ENCODE assay signal across 19 cellular contexts in the genomic region with DNA sequence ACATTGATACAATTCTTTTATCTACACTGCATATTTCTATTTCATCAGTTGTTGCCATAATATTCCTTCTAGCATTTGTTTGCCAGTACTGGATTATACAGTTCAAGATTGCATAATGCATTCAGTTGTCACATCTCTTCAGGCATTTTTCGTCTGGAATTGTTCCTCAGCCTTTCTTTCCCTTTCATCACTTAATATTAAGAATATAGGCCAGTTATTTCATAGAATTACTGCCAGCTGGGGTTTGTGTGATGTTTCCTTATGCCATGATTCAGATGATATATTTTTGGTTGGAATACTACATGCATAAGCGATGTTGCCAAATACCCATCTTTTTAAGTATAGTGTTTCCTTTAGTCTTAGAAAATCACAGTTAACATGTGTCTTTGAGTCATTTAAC. TPM values are rescaled to one million over a fixed set of nuclear protein-coding genes. Genes with fewer than 3 reads are reported as not detected.
A peak's percentile ranks its signal among the peaks of the same experiment; 100 is the strongest.
DNase-seq lines count a peak whose midpoint lies in the region; ATAC-seq and TF ChIP-seq lines count a peak whose summit lies in the region.
"Had no signal": no experiment of that assay in that cellular context is flagged by ENCODE, and none has a peak within 500 bp of the region (broad histone marks: within the 10 kb centered on the region; RNA-seq: fewer than 3 reads in every experiment).

No MANE protein-coding gene starts in this region.

- peak overlapping the region; percentile 56 for H3K4me2 ChIP-seq in GM23248 (ENCODE audit: unreplicated experiment)
- H3K4me2 ChIP-seq: GM23338, KMS-11 had no signal

- H3K27me3 ChIP-seq in GM23248 (replicated peaks; ENCODE audit: insufficient read depth) (no peaks in the 10 kb centered on the region), subcutaneous abdominal adipose tissue (ENCODE audit: control insufficient read depth in 5 of 5, insufficient read depth in 4 of 5, low read length in 5 of 5) (no peaks in the 10 kb centered on the region)
- H3K27me3 ChIP-seq: MG63 had no signal

- H3K27me3 Mint-ChIP-seq in chondrocyte (ENCODE audit: low read depth), result no peaks in the 10 kb centered on the region
- no peaks in the 10 kb centered on the region for H3K27me3 Mint-ChIP-seq in stimulated activated naive CD8-positive, alpha-beta T cell treated with anti-CD3 and anti-CD28 coated beads, Interleukin-15, amount 100 ng/mL, for 72 hours
- H3K27me3 Mint-ChIP-seq: CD4-positive, CD25-positive, alpha-beta regulatory T cell had no signal

- peaks cover 24% of the 10 kb centered on the region for H3K36me3 Mint-ChIP-seq in chondrocyte (ENCODE audit: low read depth)

- H2AFZ ChIP-seq in GM23248, result no peak overlapping the region
- H2AFZ ChIP-seq: GM23338 had no signal

- peak overlapping the region; percentile 63 for H3K27ac Mint-ChIP-seq in chondrocyte (ENCODE audit: unreplicated experiment)
- H3K27ac Mint-ChIP-seq in stimulated activated naive CD8-positive, alpha-beta T cell treated with anti-CD3 and anti-CD28 coated beads, Interleukin-15, amount 100 ng/mL, for 72 hours, result no peak overlapping the region
- H3K27ac Mint-ChIP-seq: CD4-positive, CD25-positive, alpha-beta regulatory T cell; GM23338 had no signal

- peaks cover 29% of the 10 kb centered on the region for H3K79me2 ChIP-seq in GM23248 (ENCODE audit: insufficient read depth)

- H3K27ac ChIP-seq in GM23248 (peak overlapping the region; percentile 60), subcutaneous abdominal adipose tissue (ENCODE audit: low read depth, low read length) (peak overlapping the region; percentile 73)
- H3K27ac ChIP-seq: KMS-11 had no signal

- 38 to 41% methylated on average over 2 of the region's 2 CpGs for WGBS in GM23248 (ENCODE audit: low coverage in 1 of 2, low lambda C conversion rate in 2 of 2, missing lambda C conversion rate in 2 of 2), 2 experiments

- H3K4me3 ChIP-seq in GM23248, result no peak overlapping the region; the same call in 1 of the 2 replicates
- no peak overlapping the region for H3K4me3 ChIP-seq in fibroblast of villous mesenchyme (ENCODE audit: low read depth, low read length)
- H3K4me3 ChIP-seq in subcutaneous abdominal adipose tissue (ENCODE audit: low read depth in 1 of 5, low read length in 5 of 5), result no peak overlapping the region
- H3K4me3 ChIP-seq: GM23338, MG63 had no signal

- H3K36me3 ChIP-seq in GM23248 (ENCODE audit: low read depth), result peaks cover 45% of the 10 kb centered on the region
- H3K36me3 ChIP-seq in subcutaneous abdominal adipose tissue (ENCODE audit: control insufficient read depth in 5 of 5, insufficient read depth in 5 of 5, low read length in 5 of 5), result peaks cover 28 to 47% (median 34%) of the 10 kb centered on the region in 5 donors

- H3K4me1 ChIP-seq in GM23248 (ENCODE audit: insufficient read depth) (peaks cover 25% of the 10 kb centered on the region), subcutaneous abdominal adipose tissue (ENCODE audit: control insufficient read depth in 5 of 5, insufficient read depth in 5 of 5, low read length in 5 of 5) (peaks cover 0 to 18% (median 2%) of the 10 kb centered on the region in 5 donors)

- H3K9me2 ChIP-seq in GM23248 (ENCODE audit: insufficient read depth), result no peaks in the 10 kb centered on the region

- H3K4me3 Mint-ChIP-seq in chondrocyte (ENCODE audit: unreplicated experiment), result no peak overlapping the region
- no peak overlapping the region for H3K4me3 Mint-ChIP-seq in stimulated activated naive CD8-positive, alpha-beta T cell treated with anti-CD3 and anti-CD28 coated beads, Interleukin-15, amount 100 ng/mL, for 72 hours
- H3K4me3 Mint-ChIP-seq: CD4-positive, CD25-positive, alpha-beta regulatory T cell; GM23338 had no signal

- H3K4me1 Mint-ChIP-seq in chondrocyte (ENCODE audit: low read depth), result peaks cover 6% of the 10 kb centered on the region
- H3K4me1 Mint-ChIP-seq in stimulated activated naive CD8-positive, alpha-beta T cell treated with anti-CD3 and anti-CD28 coated beads, Interleukin-15, amount 100 ng/mL, for 72 hours, result peaks cover 18% of the 10 kb centered on the region
- H3K4me1 Mint-ChIP-seq: GM23338 had no signal

- ATAC-seq in stimulated activated naive CD8-positive, alpha-beta T cell treated with anti-CD3 and anti-CD28 coated beads, Interleukin-15, amount 100 ng/mL, for 72 hours, result no peak
- ATAC-seq: GM23338, SK-N-SH treated with all-trans-retinoic acid at 6 μM for 48 hours had no signal

- H3K9me3 Mint-ChIP-seq in chondrocyte (ENCODE audit: low read depth), result no peaks in the 10 kb centered on the region
- H3K9me3 Mint-ChIP-seq in stimulated activated naive CD8-positive, alpha-beta T cell treated with anti-CD3 and anti-CD28 coated beads, Interleukin-15, amount 100 ng/mL, for 72 hours, result no peaks in the 10 kb centered on the region
- H3K9me3 Mint-ChIP-seq: CD4-positive, CD25-positive, alpha-beta regulatory T cell; GM23338 had no signal

- no peak for TF ChIP-seq CTCF in chondrocyte (IDR thresholded peaks at IDR 0.05)
- no peak for TF ChIP-seq CTCF in fibroblast of villous mesenchyme (IDR thresholded peaks at IDR 0.05; ENCODE audit: insufficient read depth, low read depth, low read length)

- in situ Hi-C loops in GM23248 (cut with MboI), result loop anchor here (5.0 kb wide), 1 partner anchor 83 kb away; no protein-coding TSS in a partner anchor

- H3K9ac ChIP-seq in GM23248, result peak overlapping the region; percentile 9; the same call in 1 of the 2 replicates
- H3K9ac ChIP-seq in subcutaneous abdominal adipose tissue (ENCODE audit: low read length in 5 of 5), result no peak overlapping the region
- H3K9ac ChIP-seq: KMS-11 had no signal

- H4K20me1 ChIP-seq in GM23248 (ENCODE audit: insufficient read depth), result no peaks in the 10 kb centered on the region

- DNase-seq in GM23248 (peak; percentile 81), chondrocyte (ENCODE audit: low spot score) (no peak), fibroblast of villous mesenchyme (ENCODE audit: low read depth) (peak; percentile 39), A172 (ENCODE audit: low spot score) (no peak)
- DNase-seq in stimulated activated naive CD8-positive, alpha-beta T cell treated with anti-CD3 and anti-CD28 coated beads, Interleukin-15, amount 100 ng/mL, for 72 hours, result no peak
- DNase-seq in stimulated activated naive CD4-positive, alpha-beta T cell (lab: John Stamatoyannopoulos, UW), result no peak
- DNase-seq in activated T-cell treated with anti-CD3 and anti-CD28 coated beads, Interleukin-2, amount 50 U/mL, for 48 hours, result no peak
- DNase-seq: Calu3; CD4-positive, CD25-positive, alpha-beta regulatory T cell; DMS79; MG63; NCI-H1092 treated with DMSO at 0.1 percent for 48 hours; NCI-H187; NCI-H82; SHP77 had no signal

- H3F3A ChIP-seq in GM23248 (ENCODE audit: insufficient read depth), result peaks cover 20% of the 10 kb centered on the region

- H3K9me3 ChIP-seq in GM23248 (ENCODE audit: low read depth) (no peaks in the 10 kb centered on the region), subcutaneous abdominal adipose tissue (ENCODE audit: control insufficient read depth in 5 of 5, low read length in 5 of 5) (no peaks in the 10 kb centered on the region)
- H3K9me3 ChIP-seq: MG63 had no signal

RNA-seq across cellular contexts. Expression of a gene that starts 20.8 kb away (rescaled TPM):
- total RNA-seq in GM23248 (2014; rRNA removed; shearing (Covaris generic)), result 56.5 and 58.3 TPM in 2 replicates
- polyA plus RNA-seq in GM23248 (2016; fragmentation: Nextera tagmentation; extraction: Ambion mirVana), result 53.9 and 54.0 TPM in 2 replicates
- total RNA-seq in chondrocyte, result 40.0 to 43.3 TPM (median 43.2 TPM) in 3 replicates
- 42.5 and 74.7 TPM in 2 replicates for total RNA-seq in fibroblast of villous mesenchyme
- 101 and 127 TPM in 2 replicates for total RNA-seq in A172 (2014; rRNA removed; shearing (Covaris generic))

RNA-seq across cellular contexts. Expression of a gene that starts 53.4 kb away (rescaled TPM):
- total RNA-seq in GM23248 (2014; rRNA removed; shearing (Covaris generic)), result 68.2 and 77.8 TPM in 2 replicates
- 24.1 and 24.7 TPM in 2 replicates for polyA plus RNA-seq in GM23248 (2016; fragmentation: Nextera tagmentation; extraction: Ambion mirVana)
- total RNA-seq in chondrocyte (52.9 to 58.5 TPM (median 55.8 TPM) in 3 replicates), fibroblast of villous mesenchyme (61.8 and 84.6 TPM in 2 replicates)
- 112 and 143 TPM in 2 replicates for total RNA-seq in A172 (2014; rRNA removed; shearing (Covaris generic))

Comparison
In these comparisons a context has a peak if more than half of its experiments do, and no peak if none do; other contexts are left out.
1. DNase-seq: peak in GM23248 (single experiment) and fibroblast of villous mesenchyme (single experiment); none in chondrocyte (single experiment), stimulated activated naive CD8-positive, alpha-beta T cell treated with anti-CD3 and anti-CD28 coated beads, Interleukin-15, amount 100 ng/mL, for 72 hours (0 of 2), stimulated activated naive CD4-positive, alpha-beta T cell (0 of 6), activated T-cell treated with anti-CD3 and anti-CD28 coated beads, Interleukin-2, amount 50 U/mL, for 48 hours (0 of 2) and A172 (single experiment).